ENCODE assay signal across 10 cellular contexts in the genomic region with DNA sequence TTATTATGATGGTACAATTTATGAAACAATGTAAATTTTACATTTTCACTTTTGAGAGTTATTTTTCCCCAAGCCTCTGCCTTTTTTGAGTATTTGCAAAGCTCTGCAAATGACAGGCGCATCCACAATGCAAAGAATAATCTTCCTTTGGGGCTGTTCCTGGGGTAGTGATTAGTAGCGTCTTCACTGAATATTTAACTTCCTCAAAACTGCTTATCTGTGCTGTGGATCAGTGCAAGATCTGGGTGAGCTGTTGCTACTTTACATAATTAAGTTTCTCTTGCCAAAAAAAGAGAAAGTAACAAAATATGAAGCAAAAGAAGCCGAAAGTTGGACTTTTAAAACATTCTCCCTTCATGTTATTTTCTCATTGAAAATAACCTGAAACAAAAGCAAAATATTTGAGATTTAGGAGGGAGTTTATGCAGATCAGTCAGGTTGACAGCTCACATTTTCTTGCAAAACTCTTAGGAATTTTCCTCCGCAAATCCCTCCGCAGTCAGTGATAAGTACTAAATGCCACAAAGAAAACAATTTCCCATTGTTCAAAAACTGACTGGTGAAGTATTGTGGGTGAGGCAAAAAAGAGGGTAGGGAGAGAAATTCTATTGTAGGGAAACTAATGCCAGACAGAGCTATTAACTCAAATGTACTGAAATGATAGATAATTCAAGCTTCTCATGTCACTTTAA.
DNase-seq lines count a peak whose midpoint lies in the region; ATAC-seq, FAIRE-seq and TF ChIP-seq lines count a peak whose summit lies in the region.
"Had no signal": no experiment of that assay in that cellular context is flagged by ENCODE, and none has a peak within 500 bp of the region (broad histone marks: within the 10 kb centered on the region; RNA-seq: fewer than 3 reads in every experiment).

No MANE protein-coding gene starts in this region.

- H3K4me1 ChIP-seq in astrocyte (ENCODE audit: insufficient read depth, low read length): no peaks in the 10 kb centered on the region
- H3K4me1 ChIP-seq in ascending aorta: no peaks in the 10 kb centered on the region

- no peak overlapping the region for H3K27ac Mint-ChIP-seq in astrocyte (ENCODE audit: unreplicated experiment)

- peak; percentile 77 for ATAC-seq in GM21367 (IDR thresholded peaks at IDR 0.05; ENCODE audit: unreplicated experiment)
- ATAC-seq in GM19023 (IDR thresholded peaks at IDR 0.05; ENCODE audit: unreplicated experiment): no peak
- ATAC-seq: right cardiac atrium had no signal

- no peaks in the 10 kb centered on the region for H3K27me3 ChIP-seq in astrocyte (ENCODE audit: insufficient read depth, low read length)
- H3K27me3 ChIP-seq in H7 (ENCODE audit: control insufficient read depth, insufficient read depth, low read length): no peaks in the 10 kb centered on the region
- H3K27me3 ChIP-seq in ascending aorta: no peaks in the 10 kb centered on the region
- H3K27me3 ChIP-seq: thyroid gland had no signal

- FAIRE-seq in astrocyte (lab: Jason Lieb, UNC): no peak

- TF ChIP-seq CTCF in astrocyte (IDR thresholded peaks at IDR 0.05; ENCODE audit: insufficient read depth, low read depth, low read length) (no peak), ascending aorta (IDR thresholded peaks at IDR 0.05) (no peak)

- H3K9me3 Mint-ChIP-seq in astrocyte (ENCODE audit: unreplicated experiment): no peaks in the 10 kb centered on the region

- H3K9ac ChIP-seq in astrocyte (ENCODE audit: low read length): no peak overlapping the region

- H3K4me2 ChIP-seq in astrocyte (ENCODE audit: low read length): peak overlapping the region; percentile 5

- H3K79me2 ChIP-seq in astrocyte (ENCODE audit: insufficient read depth, low read length): no peaks in the 10 kb centered on the region

- H3K36me3 ChIP-seq in astrocyte (ENCODE audit: insufficient read depth, low read length) (no peaks in the 10 kb centered on the region), H7 (replicated peaks; ENCODE audit: control insufficient read depth, insufficient read depth, low read length) (no peaks in the 10 kb centered on the region), ascending aorta (no peaks in the 10 kb centered on the region)
- H3K36me3 ChIP-seq: thyroid gland had no signal

- H3K4me3 Mint-ChIP-seq in astrocyte (ENCODE audit: unreplicated experiment): no peak overlapping the region

- intact Hi-C loops in ascending aorta (cut with DNase I): no loop called here

- H3K27ac ChIP-seq in astrocyte (ENCODE audit: low read depth, low read length) (no peak overlapping the region), ascending aorta (no peak overlapping the region)
- H3K27ac ChIP-seq: thyroid gland had no signal

- no peak overlapping the region for H3K4me3 ChIP-seq in astrocyte (ENCODE audit: insufficient read depth, low read depth, low read length)
- no peak overlapping the region for H3K4me3 ChIP-seq in H7 (ENCODE audit: insufficient read depth, low read depth, low read length)
- peak overlapping the region in 1 of 2 donors; percentile 6 for H3K4me3 ChIP-seq in ascending aorta
- H3K4me3 ChIP-seq: thyroid gland had no signal

- H2AFZ ChIP-seq in astrocyte (ENCODE audit: low read depth, low read length): no peak overlapping the region

- peaks cover 14% of the 10 kb centered on the region for H3K4me1 Mint-ChIP-seq in astrocyte (ENCODE audit: low read depth, unreplicated experiment)

- H3K9me3 ChIP-seq in astrocyte (ENCODE audit: insufficient read depth, low read depth, low read length): no peaks in the 10 kb centered on the region
- no peaks in the 10 kb centered on the region for H3K9me3 ChIP-seq in ascending aorta
- H3K9me3 ChIP-seq: thyroid gland had no signal

- DNase-seq in MV-4-11 (lab: John Stamatoyannopoulos, UW) (peak; percentile 6), astrocyte (ENCODE audit: low read depth) (peak; percentile 89), non-pigmented ciliary epithelial cell (ENCODE audit: low read depth) (peak; percentile 18), H7 (no peak), ascending aorta (ENCODE audit: low spot score in 2 of 2) (no peak), nucleus accumbens (lab: John Stamatoyannopoulos, UW) (no peak)
- DNase-seq: right cardiac atrium, thyroid gland had no signal

- H4K20me1 ChIP-seq in astrocyte (ENCODE audit: insufficient read depth, low read length): no peaks in the 10 kb centered on the region

- H3K36me3 Mint-ChIP-seq in astrocyte (ENCODE audit: low read depth, unreplicated experiment): no peaks in the 10 kb centered on the region

- H3K27me3 Mint-ChIP-seq in astrocyte (ENCODE audit: low read depth, unreplicated experiment): no peaks in the 10 kb centered on the region

Comparison
In these comparisons a context has a peak if more than half of its experiments do, and no peak if none do; other contexts are left out.
1. DNase-seq: peak in MV-4-11 (single experiment), astrocyte (single experiment) and non-pigmented ciliary epithelial cell (single experiment); none in H7 (single experiment), ascending aorta (0 of 2) and nucleus accumbens (0 of 56).